Comparison of ENCODE assay signal across 1 cellular context in genomic region chr2:36380624-36381481, GRCh38.
A peak's percentile ranks its signal among the peaks of the same experiment; 100 is the strongest.
TF ChIP-seq lines count a peak whose summit lies in the region.

No MANE protein-coding gene starts in this region.

TF ChIP-seq in HepG2, 621 proteins besides CTCF, POLR2A, EP300 and RAD21 (continued from another document and continues in another):
- TF ChIP-seq KLF6 (CRISPR knock-in tag; IDR thresholded peaks at IDR 0.05) (0 out of 2 replicates have a peak, but pooled peaks have one; percentile 33), ZNF576 (CRISPR knock-in tag; IDR thresholded peaks at IDR 0.05) (0 out of 2 replicates have a peak, but pooled peaks have one; percentile 50), ZNF691 (CRISPR knock-in tag; IDR thresholded peaks at IDR 0.05; ENCODE audit: borderline replicate concordance, low read depth) (peak; percentile 93; the same call in 1 of the 2 replicates), CCAR2 (optimal IDR thresholded peaks at IDR 0.05; ENCODE audit: low read depth, low read length) (no peak), PAX8 (CRISPR knock-in tag; IDR thresholded peaks at IDR 0.05; ENCODE audit: borderline replicate concordance) (no peak), THRA (CRISPR knock-in tag; IDR thresholded peaks at IDR 0.05; ENCODE audit: borderline replicate concordance) (peak; percentile 99), PHF5A (CRISPR knock-in tag; IDR thresholded peaks at IDR 0.05; ENCODE audit: low read depth, unreplicated experiment) (peak; percentile 28), ZNF839 (CRISPR knock-in tag; IDR thresholded peaks at IDR 0.05; ENCODE audit: borderline replicate concordance) (peak; percentile 57; the same call in 1 of the 2 replicates), ZNF687 (CRISPR knock-in tag; IDR thresholded peaks at IDR 0.05) (peak; percentile 99), CBX2 (IDR thresholded peaks at IDR 0.05; ENCODE audit: low read depth, low read length) (no peak), CBX2 (CRISPR knock-in tag; IDR thresholded peaks at IDR 0.05; ENCODE audit: low read depth) (no peak; the same call in 1 of the 2 replicates), CHD2 (IDR thresholded peaks at IDR 0.05; ENCODE audit: low read depth, low read length) (peak; percentile 64), HNRNPH1 (optimal IDR thresholded peaks at IDR 0.05; ENCODE audit: low read depth, low read length) (no peak), SNRNP70 (IDR thresholded peaks at IDR 0.05; ENCODE audit: low read depth, low read length) (no peak), GABPB1 (CRISPR knock-in tag; IDR thresholded peaks at IDR 0.05) (peak; percentile 89), GTF2F1 (IDR thresholded peaks at IDR 0.05; ENCODE audit: low read length) (peak; percentile 61; the same call in 1 of the 2 replicates), ZNF549 (CRISPR knock-in tag; IDR thresholded peaks at IDR 0.05) (no peak), IRX3 (CRISPR knock-in tag; IDR thresholded peaks at IDR 0.05; ENCODE audit: borderline replicate concordance, low read depth) (no peak), ZSCAN22 (CRISPR knock-in tag; IDR thresholded peaks at IDR 0.05) (0 out of 2 replicates have a peak, but pooled peaks have one; percentile 29), RERE (CRISPR knock-in tag; IDR thresholded peaks at IDR 0.05; ENCODE audit: low read depth) (peak; percentile 88; the same call in 1 of the 2 replicates), ZKSCAN8 (CRISPR knock-in tag; IDR thresholded peaks at IDR 0.05; ENCODE audit: borderline replicate concordance) (peak; percentile 80), ESRRA (CRISPR knock-in tag; IDR thresholded peaks at IDR 0.05; ENCODE audit: low read depth) (peak; percentile 93), NFAT5 (CRISPR knock-in tag; IDR thresholded peaks at IDR 0.05) (no peak), ZNF530 (CRISPR knock-in tag; IDR thresholded peaks at IDR 0.05; ENCODE audit: low read depth) (no peak), ZNF138 (CRISPR knock-in tag; IDR thresholded peaks at IDR 0.05; ENCODE audit: low read depth) (no peak), CENPX (CRISPR knock-in tag; IDR thresholded peaks at IDR 0.05) (no peak), MED8 (CRISPR knock-in tag; IDR thresholded peaks at IDR 0.05; ENCODE audit: insufficient replicate concordance) (peak; percentile 96), ZC3H4 (CRISPR knock-in tag; IDR thresholded peaks at IDR 0.05; ENCODE audit: borderline replicate concordance) (no peak), SPEN (CRISPR knock-in tag; IDR thresholded peaks at IDR 0.05; ENCODE audit: low read depth) (peak; percentile 95; the same call in 1 of the 2 replicates), HNRNPK (IDR thresholded peaks at IDR 0.05; ENCODE audit: low read depth, low read length, poor library complexity, severe bottlenecking) (peak; percentile 76), SOX5 (CRISPR knock-in tag; IDR thresholded peaks at IDR 0.05; ENCODE audit: borderline replicate concordance) (peak; percentile 85), WIZ (CRISPR knock-in tag; IDR thresholded peaks at IDR 0.05) (no peak; the same call in 1 of the 2 replicates), ZBTB4 (CRISPR knock-in tag; IDR thresholded peaks at IDR 0.05; ENCODE audit: borderline replicate concordance) (peak; percentile 95; the same call in 1 of the 2 replicates), HOXA3 (CRISPR knock-in tag; IDR thresholded peaks at IDR 0.05) (peak; percentile 88), ZNF44 (CRISPR knock-in tag; IDR thresholded peaks at IDR 0.05) (0 out of 2 replicates have a peak, but pooled peaks have one; percentile 28), ZNF784 (CRISPR knock-in tag; IDR thresholded peaks at IDR 0.05; ENCODE audit: borderline replicate concordance) (peak; percentile 59; the same call in 1 of the 2 replicates)
